8 cellular contexts compared by ENCODE assay signal in the genomic region with DNA sequence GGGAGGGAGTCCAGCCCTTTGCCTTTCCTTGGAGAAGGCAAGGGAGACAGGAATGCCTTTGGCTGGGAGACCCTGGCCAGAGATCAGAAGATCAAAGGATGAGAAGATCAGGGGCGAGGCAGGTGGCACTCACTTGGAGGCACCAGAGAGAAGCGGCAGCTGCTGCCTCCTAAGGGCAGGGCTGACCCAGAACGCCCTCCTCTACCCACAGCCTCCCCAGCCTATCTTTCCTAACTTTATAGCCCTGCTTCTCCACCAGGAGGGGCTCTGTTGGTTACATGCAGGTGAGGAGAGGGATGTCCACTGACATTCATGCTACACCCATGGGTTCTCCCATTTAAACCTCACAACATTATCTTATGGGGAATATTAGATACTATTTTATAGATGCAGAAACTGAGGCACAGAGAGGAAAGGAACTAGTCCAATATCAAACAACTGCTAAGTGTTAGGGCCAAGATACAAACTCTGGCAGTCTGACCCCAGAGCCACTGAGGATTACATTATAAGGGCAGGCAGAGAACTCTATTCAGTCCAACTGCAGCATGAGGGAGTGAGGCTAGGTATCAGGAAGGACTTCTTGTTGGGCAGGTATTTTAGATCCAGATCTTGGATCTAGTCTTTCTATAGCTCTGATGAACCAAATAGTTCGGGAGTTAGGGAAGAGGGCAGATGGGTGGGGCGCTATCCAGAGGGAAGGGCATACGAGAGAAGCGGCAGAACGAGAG. TPM values are rescaled to one million over a fixed set of nuclear protein-coding genes. Genes with fewer than 3 reads are reported as not detected.
DNase-seq lines count a peak whose midpoint lies in the region; ATAC-seq, FAIRE-seq and TF ChIP-seq lines count a peak whose summit lies in the region.

No MANE protein-coding gene starts in this region.

- H3K27me3 Mint-ChIP-seq in stimulated activated naive CD8-positive, alpha-beta T cell treated with anti-CD3 and anti-CD28 coated beads, Interleukin-15, Interleukin-2, amounts not matched to agents 100 ng/mL and 50 ng/mL, for 24 hours, result peaks cover 60% of the 10 kb centered on the region
- H3K27me3 Mint-ChIP-seq in T-helper 17 cell, result peaks cover 81% of the 10 kb centered on the region

- peak overlapping the region; percentile 67 for H3K4me3 Mint-ChIP-seq in stimulated activated naive CD8-positive, alpha-beta T cell treated with anti-CD3 and anti-CD28 coated beads, Interleukin-15, Interleukin-2, amounts not matched to agents 100 ng/mL and 50 ng/mL, for 24 hours
- peak overlapping the region; percentile 84 for H3K4me3 Mint-ChIP-seq in T-helper 17 cell

- no peaks in the 10 kb centered on the region for H3K9me3 Mint-ChIP-seq in stimulated activated naive CD8-positive, alpha-beta T cell treated with anti-CD3 and anti-CD28 coated beads, Interleukin-15, Interleukin-2, amounts not matched to agents 100 ng/mL and 50 ng/mL, for 24 hours

- no peak for DNase-seq in stimulated activated naive CD8-positive, alpha-beta T cell treated with anti-CD3 and anti-CD28 coated beads, Interleukin-15, Interleukin-2, amounts not matched to agents 100 U/mL and 50 U/mL, for 24 hours
- DNase-seq in T-helper 17 cell (no peak), kidney (no peak), DMS79 (lab: John Stamatoyannopoulos, UW) (no peak)
- DNase-seq in activated CD8-positive, alpha-beta memory T cell treated with anti-CD3 and anti-CD28 coated beads, Interleukin-2, amount 50 U/mL, for 48 hours, result no peak

- H3K27ac ChIP-seq in iPS-20b (ENCODE audit: low read length) (no peak overlapping the region), kidney (ENCODE audit: low read depth in 2 of 2, low read length in 2 of 2) (no peak overlapping the region)

- TF ChIP-seq CTCF in kidney (IDR thresholded peaks at IDR 0.05; ENCODE audit: borderline replicate concordance, extremely low read depth, insufficient read depth), result no peak

- H3K9me3 ChIP-seq in T-helper 17 cell (ENCODE audit: control insufficient read depth, low read length, poor library complexity, severe bottlenecking), result no peaks in the 10 kb centered on the region
- H3K9me3 ChIP-seq in iPS-20b (ENCODE audit: insufficient read depth, low read depth, low read length), result no peaks in the 10 kb centered on the region
- no peaks in the 10 kb centered on the region for H3K9me3 ChIP-seq in kidney (ENCODE audit: control insufficient read depth in 1 of 2, low read length in 2 of 2)

- H3K36me3 ChIP-seq in iPS-20b (ENCODE audit: insufficient read depth, low read depth, low read length), result no peaks in the 10 kb centered on the region
- no peaks in the 10 kb centered on the region for H3K36me3 ChIP-seq in kidney (ENCODE audit: control insufficient read depth in 1 of 2, insufficient read depth in 2 of 2, low read length in 2 of 2)

- peaks cover 9% of the 10 kb centered on the region for H3K4me1 Mint-ChIP-seq in stimulated activated naive CD8-positive, alpha-beta T cell treated with anti-CD3 and anti-CD28 coated beads, Interleukin-15, Interleukin-2, amounts not matched to agents 100 ng/mL and 50 ng/mL, for 24 hours (ENCODE audit: low read depth)
- peaks cover 12% of the 10 kb centered on the region for H3K4me1 Mint-ChIP-seq in T-helper 17 cell

- H3K4me3 ChIP-seq in iPS-20b (ENCODE audit: low read length) (peak overlapping the region; percentile 78), kidney (ENCODE audit: low read length in 2 of 2) (no peak overlapping the region)

- peaks cover 7% of the 10 kb centered on the region; the same call in 1 of the 2 replicates for H3K4me1 ChIP-seq in iPS-20b (ENCODE audit: insufficient read depth, low read length)
- peaks cover 0 to 2% of the 10 kb centered on the region in 2 donors for H3K4me1 ChIP-seq in kidney (ENCODE audit: control insufficient read depth in 1 of 2, insufficient read depth in 1 of 2, low read depth in 1 of 2, low read length in 2 of 2)

- peaks cover 41% of the 10 kb centered on the region for H3K27me3 ChIP-seq in iPS-20b (ENCODE audit: insufficient read depth, low read length)

- no peak for ATAC-seq in stimulated activated naive CD8-positive, alpha-beta T cell treated with anti-CD3 and anti-CD28 coated beads, Interleukin-15, Interleukin-2, amounts not matched to agents 100 U/mL and 50 U/mL, for 24 hours
- no peak for ATAC-seq in T-helper 17 cell
- no peak for ATAC-seq in HG03432 (IDR thresholded peaks at IDR 0.05; ENCODE audit: unreplicated experiment)

- no peak for FAIRE-seq in kidney (lab: Jason Lieb, UNC)

- no peak overlapping the region for H3K27ac Mint-ChIP-seq in stimulated activated naive CD8-positive, alpha-beta T cell treated with anti-CD3 and anti-CD28 coated beads, Interleukin-15, Interleukin-2, amounts not matched to agents 100 ng/mL and 50 ng/mL, for 24 hours
- H3K27ac Mint-ChIP-seq in T-helper 17 cell, result no peak overlapping the region

- intact Hi-C loops in kidney (cut with DNase I), result no loop called here

- H3K36me3 Mint-ChIP-seq in stimulated activated naive CD8-positive, alpha-beta T cell treated with anti-CD3 and anti-CD28 coated beads, Interleukin-15, Interleukin-2, amounts not matched to agents 100 ng/mL and 50 ng/mL, for 24 hours (ENCODE audit: low read depth), result no peaks in the 10 kb centered on the region
- H3K36me3 Mint-ChIP-seq in T-helper 17 cell (ENCODE audit: low read depth), result peaks cover 17% of the 10 kb centered on the region

- peak overlapping the region; percentile 58; the same call in 1 of the 2 replicates for H3K9ac ChIP-seq in iPS-20b (ENCODE audit: low read depth, low read length)
- no peak overlapping the region for H3K9ac ChIP-seq in kidney (ENCODE audit: low read length in 2 of 2)

RNA-seq across cellular contexts. Expression of gene LGR6, which starts 19.9 kb away (rescaled TPM):
- total RNA-seq in T-helper 17 cell (under 1 TPM; 0.13 to 0.25 TPM), kidney (4.1 TPM)
- 1.8 TPM for polyA plus RNA-seq in kidney (ENCODE audit: insufficient read depth, low read depth, low replicate concordance)

RNA-seq across cellular contexts. Expression of gene PTPN7, which starts 53.1 kb away (rescaled TPM):
- total RNA-seq in T-helper 17 cell (100 to 1,000 TPM in 1 of 2 donors, 10 to 100 TPM in 1; 97.5 to 101 TPM), kidney (5.5 TPM)
- 3.5 TPM for polyA plus RNA-seq in kidney (ENCODE audit: insufficient read depth, low read depth, low replicate concordance)

Comparison
In these comparisons a context has a peak if more than half of its experiments do, and no peak if none do; other contexts are left out.
1. RNA of gene PTPN7, which starts 53.1 kb away (total RNA-seq): 97.5 to 101 TPM in T-helper 17 cell; 5.5 TPM in kidney (single experiment); every median in the first group is over 10 times any median in the second.